In the genomic region with DNA sequence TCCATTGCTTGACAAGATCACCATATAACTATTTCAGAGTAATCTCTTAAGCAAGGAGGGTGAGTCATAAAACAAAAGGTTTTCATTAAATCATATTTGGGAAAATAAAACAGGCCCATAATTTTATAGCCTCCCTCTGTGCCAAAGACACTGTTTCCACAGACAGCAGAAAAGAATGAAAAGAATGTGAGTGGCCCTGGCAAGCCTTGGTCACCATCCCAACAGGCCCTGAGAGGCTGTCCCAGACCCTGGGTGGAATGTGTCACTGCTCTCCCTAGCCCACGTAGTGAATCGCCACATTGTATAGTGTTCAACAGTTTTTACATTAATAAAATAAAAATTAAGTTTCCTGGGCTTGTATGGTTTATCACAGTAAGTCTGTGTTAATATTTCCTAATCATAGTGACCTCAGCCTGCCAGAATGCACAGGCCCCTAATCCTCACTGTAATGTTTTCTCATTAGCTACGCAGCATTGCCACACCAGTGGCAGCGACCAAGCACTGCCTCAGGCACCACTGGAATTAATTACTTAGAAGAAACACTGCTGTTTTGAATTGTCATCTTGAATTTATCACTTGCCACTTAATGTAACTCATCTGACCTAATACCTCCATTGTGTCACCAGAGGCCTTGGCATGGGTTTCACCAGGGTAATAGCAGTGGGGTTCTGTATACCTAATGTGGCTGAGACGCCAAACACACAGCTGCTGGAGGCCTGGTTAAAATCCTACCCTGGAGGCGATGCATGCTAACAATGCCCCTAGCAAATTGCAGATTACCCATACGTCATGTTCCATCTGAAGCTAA, we compare ENCODE assay signal across 1 cellular context.
TF ChIP-seq lines count a peak whose summit lies in the region.

No MANE protein-coding gene starts in this region.

TF ChIP-seq in GM23338, 12 proteins besides CTCF, POLR2A, EP300 and RAD21 (continued from another document):
- TF ChIP-seq JUNB (IDR thresholded peaks at IDR 0.05; ENCODE audit: unreplicated experiment), result no peak
- no peak for TF ChIP-seq CREB1 (CRISPR knock-in tag; IDR thresholded peaks at IDR 0.05; ENCODE audit: low read depth)
- TF ChIP-seq ZNF331 (CRISPR knock-in tag; IDR thresholded peaks at IDR 0.05; ENCODE audit: low read depth), result no peak
- no peak for TF ChIP-seq EZH2 (IDR thresholded peaks at IDR 0.05; ENCODE audit: low read depth, unreplicated experiment)
- TF ChIP-seq EZH2phosphoT487 (IDR thresholded peaks at IDR 0.05; ENCODE audit: unreplicated experiment), result no peak
- TF ChIP-seq, protein P1, sequence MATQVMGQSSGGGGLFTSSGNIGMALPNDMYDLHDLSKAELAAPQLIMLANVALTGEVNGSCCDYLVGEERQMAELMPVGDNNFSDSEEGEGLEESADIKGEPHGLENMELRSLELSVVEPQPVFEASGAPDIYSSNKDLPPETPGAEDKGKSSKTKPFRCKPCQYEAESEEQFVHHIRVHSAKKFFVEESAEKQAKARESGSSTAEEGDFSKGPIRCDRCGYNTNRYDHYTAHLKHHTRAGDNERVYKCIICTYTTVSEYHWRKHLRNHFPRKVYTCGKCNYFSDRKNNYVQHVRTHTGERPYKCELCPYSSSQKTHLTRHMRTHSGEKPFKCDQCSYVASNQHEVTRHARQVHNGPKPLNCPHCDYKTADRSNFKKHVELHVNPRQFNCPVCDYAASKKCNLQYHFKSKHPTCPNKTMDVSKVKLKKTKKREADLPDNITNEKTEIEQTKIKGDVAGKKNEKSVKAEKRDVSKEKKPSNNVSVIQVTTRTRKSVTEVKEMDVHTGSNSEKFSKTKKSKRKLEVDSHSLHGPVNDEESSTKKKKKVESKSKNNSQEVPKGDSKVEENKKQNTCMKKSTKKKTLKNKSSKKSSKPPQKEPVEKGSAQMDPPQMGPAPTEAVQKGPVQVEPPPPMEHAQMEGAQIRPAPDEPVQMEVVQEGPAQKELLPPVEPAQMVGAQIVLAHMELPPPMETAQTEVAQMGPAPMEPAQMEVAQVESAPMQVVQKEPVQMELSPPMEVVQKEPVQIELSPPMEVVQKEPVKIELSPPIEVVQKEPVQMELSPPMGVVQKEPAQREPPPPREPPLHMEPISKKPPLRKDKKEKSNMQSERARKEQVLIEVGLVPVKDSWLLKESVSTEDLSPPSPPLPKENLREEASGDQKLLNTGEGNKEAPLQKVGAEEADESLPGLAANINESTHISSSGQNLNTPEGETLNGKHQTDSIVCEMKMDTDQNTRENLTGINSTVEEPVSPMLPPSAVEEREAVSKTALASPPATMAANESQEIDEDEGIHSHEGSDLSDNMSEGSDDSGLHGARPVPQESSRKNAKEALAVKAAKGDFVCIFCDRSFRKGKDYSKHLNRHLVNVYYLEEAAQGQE (IDR thresholded peaks at IDR 0.05; ENCODE audit: unreplicated experiment), result no peak
- TF ChIP-seq ZNF114 (CRISPR knock-in tag; IDR thresholded peaks at IDR 0.05), result no peak
